8 cellular contexts compared by ENCODE assay signal in the genomic region with DNA sequence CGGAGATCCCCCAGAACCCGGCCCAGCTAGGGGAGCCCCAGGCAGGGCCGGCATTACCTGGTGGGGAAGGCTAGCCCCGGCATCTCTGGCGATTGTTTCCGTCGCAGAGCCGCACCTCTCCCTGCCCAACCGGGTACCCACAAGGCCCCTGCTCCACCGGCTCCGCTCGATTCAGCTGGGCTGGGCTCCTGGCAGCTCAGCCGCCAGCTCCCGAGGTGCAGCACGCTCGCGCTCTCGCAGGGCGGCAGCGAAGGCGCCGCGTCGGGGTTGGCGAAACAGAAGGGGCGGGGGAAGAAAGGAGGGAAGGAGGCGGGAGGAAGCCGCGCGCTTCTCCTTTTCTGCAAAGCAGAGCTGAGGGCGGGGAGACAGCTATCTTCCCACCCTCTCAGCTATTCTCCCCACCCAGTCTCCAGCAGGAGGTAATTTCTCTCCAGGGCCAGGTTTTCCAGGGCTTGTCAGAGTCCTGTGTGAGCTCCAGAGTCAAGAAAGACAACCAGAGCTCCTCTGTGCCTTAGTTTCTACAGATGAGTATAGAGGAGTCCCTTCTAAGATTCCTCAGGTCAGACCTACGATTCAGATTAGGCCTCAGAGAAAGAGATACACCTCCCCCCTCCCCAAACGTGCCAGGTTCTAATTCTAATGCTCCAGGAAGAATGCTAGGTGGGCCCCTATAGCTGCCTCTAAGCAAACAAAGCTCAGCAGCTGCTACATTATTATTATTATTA.
A peak's percentile ranks its signal among the peaks of the same experiment; 100 is the strongest.
DNase-seq lines count a peak whose midpoint lies in the region; ATAC-seq lines count a peak whose summit lies in the region.

No MANE protein-coding gene starts in this region.

- peaks cover 51% of the 10 kb centered on the region for H3K4me1 Mint-ChIP-seq in activated CD8-positive, alpha-beta T cell treated with anti-CD3 and anti-CD28 coated beads, Interleukin-2, amount 10 ng/mL, durations not matched to agents 7 days and 5 days (ENCODE audit: low read depth)
- peaks cover 31% of the 10 kb centered on the region for H3K4me1 Mint-ChIP-seq in memory B cell

- peaks cover 26% of the 10 kb centered on the region for H3K36me3 Mint-ChIP-seq in activated CD8-positive, alpha-beta T cell treated with anti-CD3 and anti-CD28 coated beads, Interleukin-2, amount 10 ng/mL, durations not matched to agents 7 days and 5 days (ENCODE audit: low read depth)
- no peaks in the 10 kb centered on the region for H3K36me3 Mint-ChIP-seq in memory B cell

- ATAC-seq in HG02943 (IDR thresholded peaks at IDR 0.05; ENCODE audit: low read depth, unreplicated experiment) = peak; percentile 91
- peak; percentile 99 for ATAC-seq in activated CD8-positive, alpha-beta T cell treated with anti-CD3 and anti-CD28 coated beads, Interleukin-2, amount 10 ng/mL, durations not matched to agents 7 days and 5 days
- ATAC-seq in memory B cell (ENCODE audit: low read depth) = peak; percentile 92

- peak overlapping the region; percentile 91 for H3K27ac Mint-ChIP-seq in activated CD8-positive, alpha-beta T cell treated with anti-CD3 and anti-CD28 coated beads, Interleukin-2, amount 10 ng/mL, durations not matched to agents 7 days and 5 days
- peak overlapping the region; percentile 88 for H3K27ac Mint-ChIP-seq in memory B cell

- peak overlapping the region; percentile 90 for H3K4me3 Mint-ChIP-seq in activated CD8-positive, alpha-beta T cell treated with anti-CD3 and anti-CD28 coated beads, Interleukin-2, amount 10 ng/mL, durations not matched to agents 7 days and 5 days
- H3K4me3 Mint-ChIP-seq in memory B cell = peak overlapping the region; percentile 98

- no peaks in the 10 kb centered on the region for H3K27me3 Mint-ChIP-seq in activated CD8-positive, alpha-beta T cell treated with anti-CD3 and anti-CD28 coated beads, Interleukin-2, amount 10 ng/mL, durations not matched to agents 7 days and 5 days (ENCODE audit: low read depth)
- H3K27me3 Mint-ChIP-seq in memory B cell = no peaks in the 10 kb centered on the region

- DNase-seq in NCI-H1417 (lab: John Stamatoyannopoulos, UW) (peak; percentile 40 to 72 (median 56)), NCI-H1417 treated with DMSO at 0.1 percent for 48 hours (lab: John Stamatoyannopoulos, UW) (no peak), NCI-H2227 treated with DMSO at 0.1 percent for 48 hours (lab: John Stamatoyannopoulos, UW) (peak; percentile 91), memory B cell (ENCODE audit: low spot score in 2 of 2) (peak; percentile 75 to 78)
- DNase-seq in activated CD8-positive, alpha-beta T cell treated with anti-CD3 and anti-CD28 coated beads, Interleukin-2, amount 10 ng/mL, durations not matched to agents 7 days and 5 days = peak; percentile 88
- DNase-seq in effector CD4-positive, alpha-beta T cell = peak; percentile 61
- DNase-seq in stimulated activated CD4-positive, alpha-beta T cell treated with anti-CD3 and anti-CD28 coated beads, TNF-alpha, amount 100 ng/mL, for 48 hours (ENCODE audit: low read depth in 3 of 3) = peak; percentile 59 to 76 (median 63)

- POLR2A ChIA-PET in activated CD8-positive, alpha-beta T cell treated with anti-CD3 and anti-CD28 coated beads, Interleukin-2, amount 10 ng/mL, durations not matched to agents 7 days and 5 days (lab: Charles Lee) = interaction anchor here (0.6 to 1.8 kb wide), 6 partner anchors 9 to 61 kb away, joined by 3 to 6 read pairs (median 4); no protein-coding TSS in a partner anchor

- H3K9me3 Mint-ChIP-seq in activated CD8-positive, alpha-beta T cell treated with anti-CD3 and anti-CD28 coated beads, Interleukin-2, amount 10 ng/mL, durations not matched to agents 7 days and 5 days (ENCODE audit: insufficient read depth) = no peaks in the 10 kb centered on the region
- H3K9me3 Mint-ChIP-seq in memory B cell = no peaks in the 10 kb centered on the region

- CTCF ChIA-PET in activated CD8-positive, alpha-beta T cell treated with anti-CD3 and anti-CD28 coated beads, Interleukin-2, amount 10 ng/mL, durations not matched to agents 7 days and 5 days (lab: Charles Lee) = interaction anchor here (0.8 to 2.5 kb wide), 15 partner anchors 8 to 136 kb away, joined by 3 to 19 read pairs (median 5); no protein-coding TSS in a partner anchor
